ENCODE assay signal across 11 cellular contexts in the genomic region with DNA sequence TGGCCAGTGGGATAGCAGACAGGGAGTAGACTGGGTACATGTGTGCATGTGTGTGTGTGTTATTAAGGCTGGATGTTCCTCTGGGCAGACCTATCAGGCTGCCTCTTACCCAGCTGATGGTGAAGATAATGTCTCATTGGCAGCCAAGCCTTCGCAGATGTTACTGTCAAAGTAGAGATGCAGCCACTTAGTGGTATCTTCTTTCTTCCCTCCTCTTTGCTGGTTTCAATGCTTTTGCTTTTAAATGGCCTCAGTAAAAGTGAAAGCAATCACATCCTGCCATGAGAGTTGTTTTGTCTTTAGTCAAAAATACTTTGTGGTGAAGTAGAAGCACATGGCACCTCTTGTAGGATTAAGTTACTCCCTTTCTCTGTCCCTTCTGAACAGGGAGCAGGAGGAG. TPM values are rescaled to one million over a fixed set of nuclear protein-coding genes. Genes with fewer than 3 reads are reported as not detected.
DNase-seq lines count a peak whose midpoint lies in the region; ATAC-seq and FAIRE-seq lines count a peak whose summit lies in the region.
"Had no signal": no experiment of that assay in that cellular context is flagged by ENCODE, and none has a peak within 500 bp of the region (broad histone marks: within the 10 kb centered on the region; RNA-seq: fewer than 3 reads in every experiment).

No MANE protein-coding gene starts in this region.

- H2BK5ac ChIP-seq in mesenchymal stem cell (ENCODE audit: low read depth, low read length, poor library complexity, severe bottlenecking): no peak overlapping the region

- H3K9ac ChIP-seq in mesenchymal stem cell (ENCODE audit: low read length): no peak overlapping the region

- H3K4me2 ChIP-seq in mesenchymal stem cell (ENCODE audit: low read length, poor library complexity, severe bottlenecking): no peak overlapping the region

- no peak overlapping the region for H3K23ac ChIP-seq in mesenchymal stem cell (ENCODE audit: low read length in 2 of 2)

- no peak overlapping the region for H4K91ac ChIP-seq in mesenchymal stem cell (ENCODE audit: low read length)

- WGBS in mesenchymal stem cell: 95% methylated on average over 1 of the region's 1 CpG

- H3K27ac Mint-ChIP-seq in activated CD4-positive, alpha-beta T cell treated with anti-CD3 and anti-CD28 coated beads, Interleukin-2, amount 10 ng/mL, durations not matched to agents 24 days and 14 days: no peak overlapping the region
- H3K27ac Mint-ChIP-seq in stimulated activated memory B cell treated with anti-CD40 and anti-IgM and Interleukin-4, amounts not matched to agents 10 μg/mL and 1 μg/mL and 100 μg/mL, for 72 hours: no peak overlapping the region
- H3K27ac Mint-ChIP-seq: natural killer cell had no signal

- H3K27me3 ChIP-seq in mesenchymal stem cell (ENCODE audit: control insufficient read depth in 1 of 2, insufficient read depth in 1 of 2, low read length in 2 of 2): no peaks in the 10 kb centered on the region

- peaks cover 10% of the 10 kb centered on the region for H3K4me1 Mint-ChIP-seq in activated CD4-positive, alpha-beta T cell treated with anti-CD3 and anti-CD28 coated beads, Interleukin-2, amount 10 ng/mL, durations not matched to agents 24 days and 14 days
- H3K4me1 Mint-ChIP-seq in stimulated activated memory B cell treated with anti-CD40 and anti-IgM and Interleukin-4, amounts not matched to agents 10 μg/mL and 1 μg/mL and 100 μg/mL, for 72 hours: peaks cover 10% of the 10 kb centered on the region
- H3K4me1 Mint-ChIP-seq: natural killer cell had no signal

- ATAC-seq in GM21367 (IDR thresholded peaks at IDR 0.05; ENCODE audit: unreplicated experiment) (peak; percentile 56), HG03565 (IDR thresholded peaks at IDR 0.05; ENCODE audit: unreplicated experiment) (peak; percentile 63)
- no peak for ATAC-seq in stimulated activated memory B cell treated with anti-CD40 and anti-IgM and Interleukin-4, amounts not matched to agents 10 μg/mL and 1 μg/mL and 100 μg/mL, for 72 hours
- ATAC-seq: natural killer cell had no signal

- H2BK15ac ChIP-seq in mesenchymal stem cell (ENCODE audit: low read depth, poor library complexity, severe bottlenecking): peak overlapping the region; percentile 13

- no peak overlapping the region for H3K27ac ChIP-seq in mesenchymal stem cell (ENCODE audit: low read length, poor library complexity, severe bottlenecking)
- H3K27ac ChIP-seq: SK-N-MC had no signal

- DNase-seq in activated CD4-positive, alpha-beta T cell treated with anti-CD3 and anti-CD28 coated beads, Interleukin-2, amount 10 ng/mL, durations not matched to agents 24 days and 14 days: peak; percentile 66
- DNase-seq in activated CD4-positive, alpha-beta T cell treated with anti-CD3 and anti-CD28 coated beads, Interleukin-2, amount 50 U/mL, for 4 hours: no peak
- DNase-seq in mesenchymal stem cell: no peak
- DNase-seq in urothelium cell line (ENCODE audit: low spot score): no peak
- no peak for DNase-seq in NAMALWA (ENCODE audit: low spot score)
- DNase-seq: natural killer cell, NCI-H524 had no signal

- H3K18ac ChIP-seq in mesenchymal stem cell (ENCODE audit: low read depth in 1 of 2, low read length in 2 of 2): no peak overlapping the region

- no peaks in the 10 kb centered on the region for H3K36me3 ChIP-seq in mesenchymal stem cell (ENCODE audit: control insufficient read depth in 1 of 2, insufficient read depth in 2 of 2, low read depth in 1 of 2, low read length in 2 of 2)

- no peak overlapping the region for H2BK12ac ChIP-seq in mesenchymal stem cell (ENCODE audit: low read length in 2 of 2)

- H2AK5ac ChIP-seq in mesenchymal stem cell (ENCODE audit: low read length, severe bottlenecking): no peak overlapping the region

- H3K9me3 ChIP-seq in mesenchymal stem cell (ENCODE audit: control insufficient read depth, low read length): no peaks in the 10 kb centered on the region

- H2BK120ac ChIP-seq in mesenchymal stem cell (ENCODE audit: low read depth, low read length): no peak overlapping the region

- H3K9me3 Mint-ChIP-seq in activated CD4-positive, alpha-beta T cell treated with anti-CD3 and anti-CD28 coated beads, Interleukin-2, amount 10 ng/mL, durations not matched to agents 24 days and 14 days: peaks cover 6% of the 10 kb centered on the region
- H3K9me3 Mint-ChIP-seq in stimulated activated memory B cell treated with anti-CD40 and anti-IgM and Interleukin-4, amounts not matched to agents 10 μg/mL and 1 μg/mL and 100 μg/mL, for 72 hours: no peaks in the 10 kb centered on the region
- H3K9me3 Mint-ChIP-seq: natural killer cell had no signal

- H4K8ac ChIP-seq in mesenchymal stem cell (ENCODE audit: low read length): no peak overlapping the region

- H3K4me3 Mint-ChIP-seq in activated CD4-positive, alpha-beta T cell treated with anti-CD3 and anti-CD28 coated beads, Interleukin-2, amount 10 ng/mL, durations not matched to agents 24 days and 14 days: no peak overlapping the region
- H3K4me3 Mint-ChIP-seq in stimulated activated memory B cell treated with anti-CD40 and anti-IgM and Interleukin-4, amounts not matched to agents 10 μg/mL and 1 μg/mL and 100 μg/mL, for 72 hours: no peak overlapping the region
- H3K4me3 Mint-ChIP-seq: natural killer cell had no signal

- H3K27me3 Mint-ChIP-seq in activated CD4-positive, alpha-beta T cell treated with anti-CD3 and anti-CD28 coated beads, Interleukin-2, amount 10 ng/mL, durations not matched to agents 24 days and 14 days: peaks cover 8% of the 10 kb centered on the region
- no peaks in the 10 kb centered on the region for H3K27me3 Mint-ChIP-seq in stimulated activated memory B cell treated with anti-CD40 and anti-IgM and Interleukin-4, amounts not matched to agents 10 μg/mL and 1 μg/mL and 100 μg/mL, for 72 hours

- no peak overlapping the region for H2AFZ ChIP-seq in mesenchymal stem cell (ENCODE audit: low read depth, low read length)

- FAIRE-seq in urothelium cell line (lab: Jason Lieb, UNC): no peak

- H3K14ac ChIP-seq in mesenchymal stem cell (ENCODE audit: low read length in 2 of 2): no peak overlapping the region

- H3K36me3 Mint-ChIP-seq in activated CD4-positive, alpha-beta T cell treated with anti-CD3 and anti-CD28 coated beads, Interleukin-2, amount 10 ng/mL, durations not matched to agents 24 days and 14 days (ENCODE audit: low read depth): no peaks in the 10 kb centered on the region
- no peaks in the 10 kb centered on the region for H3K36me3 Mint-ChIP-seq in stimulated activated memory B cell treated with anti-CD40 and anti-IgM and Interleukin-4, amounts not matched to agents 10 μg/mL and 1 μg/mL and 100 μg/mL, for 72 hours
- H3K36me3 Mint-ChIP-seq: natural killer cell had no signal

- no peak overlapping the region for H3K4me3 ChIP-seq in mesenchymal stem cell (ENCODE audit: insufficient read depth in 1 of 2, low read depth in 1 of 2, low read length in 2 of 2)
- H3K4me3 ChIP-seq: SK-N-MC had no signal

- H3K4ac ChIP-seq in mesenchymal stem cell (ENCODE audit: low read depth in 1 of 2, low read length in 2 of 2): no peak overlapping the region

- H3K4me1 ChIP-seq in mesenchymal stem cell (ENCODE audit: control insufficient read depth, insufficient read depth, low read depth, low read length): no peaks in the 10 kb centered on the region

- intact Hi-C loops in activated CD4-positive, alpha-beta T cell treated with anti-CD3 and anti-CD28 coated beads, Interleukin-2, amount 10 ng/mL, durations not matched to agents 24 days and 14 days (cut with micrococcal nuclease): no loop called here

- no peaks in the 10 kb centered on the region for H3K79me1 ChIP-seq in mesenchymal stem cell (replicated peaks; ENCODE audit: low read length, poor library complexity, severe bottlenecking)

RNA-seq across cellular contexts. Expression of a gene that starts 57.5 kb away (rescaled TPM):
- 18.4 and 19.6 TPM in 2 replicates for total RNA-seq in activated CD4-positive, alpha-beta T cell treated with anti-CD3 and anti-CD28 coated beads, Interleukin-2, amount 10 ng/mL, durations not matched to agents 24 days and 14 days
- polyA plus RNA-seq in mesenchymal stem cell (2013, experiment 1 of 2): 9.5 TPM
- polyA plus RNA-seq in mesenchymal stem cell (2013, experiment 2 of 2): 10.3 TPM
